ENCODE assay signal across 11 cellular contexts in genomic region chr20:24630486-24631172, GRCh38.
A peak's percentile ranks its signal among the peaks of the same experiment; 100 is the strongest.
DNase-seq lines count a peak whose midpoint lies in the region; ATAC-seq and TF ChIP-seq lines count a peak whose summit lies in the region.
"Had no signal": no experiment of that assay in that cellular context is flagged by ENCODE, and none has a peak within 500 bp of the region (broad histone marks: within the 10 kb centered on the region; RNA-seq: fewer than 3 reads in every experiment).

No MANE protein-coding gene starts in this region.

- no peak for DNase-seq in stimulated activated naive CD8-positive, alpha-beta T cell treated with anti-CD3 and anti-CD28 coated beads, Interleukin-15, amount 100 ng/mL, for 72 hours
- no peak for DNase-seq in stimulated activated naive CD8-positive, alpha-beta T cell treated with anti-CD3 and anti-CD28 coated beads, Interleukin-15, Interleukin-2, amounts not matched to agents 100 U/mL and 50 U/mL, for 24 hours
- peak; percentile 56 for DNase-seq in coronary artery (ENCODE audit: low spot score)
- DNase-seq in osteoblast (ENCODE audit: insufficient read length, low spot score, missing footprints): peak; percentile 78
- no peak for DNase-seq in chondrocyte (ENCODE audit: low spot score)
- DNase-seq: BE2C; CD4-positive, alpha-beta memory T cell had no signal

- H3K4me1 ChIP-seq in osteoblast (ENCODE audit: insufficient read depth, low read length): peaks cover 11% of the 10 kb centered on the region

- peaks cover 25% of the 10 kb centered on the region for H3K4me1 Mint-ChIP-seq in stimulated activated naive CD8-positive, alpha-beta T cell treated with anti-CD3 and anti-CD28 coated beads, Interleukin-15, amount 100 ng/mL, for 72 hours
- H3K4me1 Mint-ChIP-seq in chondrocyte (ENCODE audit: low read depth): peaks cover 17% of the 10 kb centered on the region

- no peaks in the 10 kb centered on the region for H3K27me3 ChIP-seq in osteoblast (ENCODE audit: insufficient read depth, low read length)
- H3K27me3 ChIP-seq: BE2C had no signal

- peak overlapping the region in 1 of 2 donors; percentile 48 for H3K27ac Mint-ChIP-seq in stimulated activated naive CD8-positive, alpha-beta T cell treated with anti-CD3 and anti-CD28 coated beads, Interleukin-15, amount 100 ng/mL, for 72 hours
- no peak overlapping the region for H3K27ac Mint-ChIP-seq in chondrocyte (ENCODE audit: unreplicated experiment)
- H3K27ac Mint-ChIP-seq: CD4-positive, alpha-beta memory T cell had no signal

- no peaks in the 10 kb centered on the region for H3K36me3 Mint-ChIP-seq in chondrocyte (ENCODE audit: low read depth)
- H3K36me3 Mint-ChIP-seq: CD4-positive, alpha-beta memory T cell had no signal

- no peaks in the 10 kb centered on the region for H3K9me3 ChIP-seq in osteoblast (ENCODE audit: low read depth, low read length)
- H3K9me3 ChIP-seq: BE2C had no signal

- TF ChIP-seq CTCF in coronary artery (IDR thresholded peaks at IDR 0.05): no peak
- no peak for TF ChIP-seq CTCF in osteoblast (IDR thresholded peaks at IDR 0.05; ENCODE audit: extremely low read depth, low read depth, low read length)
- no peak for TF ChIP-seq CTCF in chondrocyte (IDR thresholded peaks at IDR 0.05)

- H2AFZ ChIP-seq in osteoblast (ENCODE audit: low read length): no peak overlapping the region

- H3K4me2 ChIP-seq in osteoblast (ENCODE audit: insufficient read depth, low read length): no peak overlapping the region

- H3K79me2 ChIP-seq in osteoblast (ENCODE audit: insufficient read depth, low read length): no peaks in the 10 kb centered on the region

- H3K9me3 Mint-ChIP-seq in stimulated activated naive CD8-positive, alpha-beta T cell treated with anti-CD3 and anti-CD28 coated beads, Interleukin-15, amount 100 ng/mL, for 72 hours: no peaks in the 10 kb centered on the region
- no peaks in the 10 kb centered on the region for H3K9me3 Mint-ChIP-seq in chondrocyte (ENCODE audit: low read depth)

- no peak overlapping the region for H3K4me3 Mint-ChIP-seq in stimulated activated naive CD8-positive, alpha-beta T cell treated with anti-CD3 and anti-CD28 coated beads, Interleukin-15, amount 100 ng/mL, for 72 hours
- H3K4me3 Mint-ChIP-seq in chondrocyte (ENCODE audit: unreplicated experiment): no peak overlapping the region
- H3K4me3 Mint-ChIP-seq: CD4-positive, alpha-beta memory T cell had no signal

- H3K27ac ChIP-seq in coronary artery (no peak overlapping the region), osteoblast (ENCODE audit: low read depth, low read length) (no peak overlapping the region)

- H3K36me3 ChIP-seq in osteoblast (ENCODE audit: insufficient read depth, low read length): no peaks in the 10 kb centered on the region
- H3K36me3 ChIP-seq: BE2C had no signal

- H4K20me1 ChIP-seq in osteoblast (ENCODE audit: insufficient read depth, low read length): no peaks in the 10 kb centered on the region

- H3K27me3 Mint-ChIP-seq in stimulated activated naive CD8-positive, alpha-beta T cell treated with anti-CD3 and anti-CD28 coated beads, Interleukin-15, amount 100 ng/mL, for 72 hours: peaks cover 7% of the 10 kb centered on the region
- H3K27me3 Mint-ChIP-seq in chondrocyte (ENCODE audit: low read depth): no peaks in the 10 kb centered on the region

- H3K4me3 ChIP-seq in coronary artery (no peak overlapping the region), osteoblast (ENCODE audit: insufficient read depth, low read length) (no peak overlapping the region)
- H3K4me3 ChIP-seq: GM12878 had no signal

- peak; percentile 24 for ATAC-seq in stimulated activated naive CD8-positive, alpha-beta T cell treated with anti-CD3 and anti-CD28 coated beads, Interleukin-15, amount 100 ng/mL, for 72 hours
- no peak for ATAC-seq in stimulated activated naive CD8-positive, alpha-beta T cell treated with anti-CD3 and anti-CD28 coated beads, Interleukin-15, Interleukin-2, amounts not matched to agents 100 U/mL and 50 U/mL, for 24 hours
- no peak for ATAC-seq in GM21381 (IDR thresholded peaks at IDR 0.05; ENCODE audit: unreplicated experiment)
- ATAC-seq in GM19035 (IDR thresholded peaks at IDR 0.05; ENCODE audit: unreplicated experiment): no peak
- ATAC-seq: GM12878, HCT116 had no signal

Comparison
In these comparisons a context has a peak if more than half of its experiments do, and no peak if none do; other contexts are left out.
1. DNase-seq: peak in coronary artery (single experiment) and osteoblast (single experiment); none in stimulated activated naive CD8-positive, alpha-beta T cell treated with anti-CD3 and anti-CD28 coated beads, Interleukin-15, amount 100 ng/mL, for 72 hours (0 of 2), stimulated activated naive CD8-positive, alpha-beta T cell treated with anti-CD3 and anti-CD28 coated beads, Interleukin-15, Interleukin-2, amounts not matched to agents 100 U/mL and 50 U/mL, for 24 hours (single experiment) and chondrocyte (single experiment).